In the genomic region with DNA sequence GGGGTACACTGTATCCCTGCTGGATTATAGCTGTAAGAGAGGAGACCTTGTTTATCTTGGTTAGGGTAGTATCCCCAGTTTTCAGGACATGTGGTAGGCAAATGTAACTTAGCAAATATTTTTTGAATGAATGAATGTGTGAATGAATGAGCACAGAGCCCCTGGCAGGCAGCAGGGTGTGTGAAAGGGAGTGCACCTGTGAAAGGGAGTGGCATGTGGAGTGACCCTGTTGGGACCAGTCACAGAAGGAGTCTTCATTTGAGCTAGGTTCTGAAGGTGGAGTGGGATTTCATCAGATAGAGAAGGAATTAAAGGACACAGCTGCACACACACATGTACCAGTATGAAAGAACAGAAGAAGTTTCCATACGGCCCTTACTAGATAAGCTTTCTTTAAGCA, we compare ENCODE assay signal across 27 cellular contexts. TPM values are rescaled to one million over a fixed set of nuclear protein-coding genes. Genes with fewer than 3 reads are reported as not detected.
DNase-seq lines count a peak whose midpoint lies in the region; ATAC-seq and TF ChIP-seq lines count a peak whose summit lies in the region.
"Had no signal": no experiment of that assay in that cellular context is flagged by ENCODE, and none has a peak within 500 bp of the region (broad histone marks: within the 10 kb centered on the region; RNA-seq: fewer than 3 reads in every experiment).

No MANE protein-coding gene starts in this region.

- DNase-seq in activated CD4-positive, alpha-beta T cell treated with anti-CD3 and anti-CD28 coated beads, Interleukin-2, amount 10 ng/mL, durations not matched to agents 24 days and 14 days = peak; percentile 54
- no peak for DNase-seq in activated CD4-positive, alpha-beta T cell treated with anti-CD3 and anti-CD28 coated beads, Interleukin-2, amount 50 U/mL, for 1 hour
- DNase-seq in CD8-positive, alpha-beta T cell = no peak
- DNase-seq in WTC11 (ENCODE audit: low spot score) = no peak
- peak; percentile 16 to 34 for DNase-seq in left colon
- no peak for DNase-seq in cerebellum (ENCODE audit: low spot score)
- DNase-seq in NCI-H345 treated with DMSO at 0.1 percent for 48 hours (lab: John Stamatoyannopoulos, UW; ENCODE audit: unreplicated experiment) = no peak
- DNase-seq: 8988T; activated CD4-positive, alpha-beta T cell treated with anti-CD3 and anti-CD28 coated beads for 48 hours; activated naive CD4-positive, alpha-beta T cell treated with anti-CD3 and anti-CD28 coated beads, Interleukin-2, amount 50 U/mL, for 16 hours; anterior cingulate cortex; H9; immature natural killer cell; NCI-H2029; NCI-H524 treated with DMSO at 0.1 percent for 48 hours; SHP77; testis had no signal

- H3K9me3 Mint-ChIP-seq in activated CD4-positive, alpha-beta T cell treated with anti-CD3 and anti-CD28 coated beads, Interleukin-2, amount 10 ng/mL, durations not matched to agents 24 days and 14 days = no peaks in the 10 kb centered on the region
- H3K9me3 Mint-ChIP-seq in CD8-positive, alpha-beta T cell = no peaks in the 10 kb centered on the region
- no peaks in the 10 kb centered on the region for H3K9me3 Mint-ChIP-seq in WTC11
- H3K9me3 Mint-ChIP-seq: activated T-helper 1 cell treated with anti-CD3 and anti-CD28 coated beads, Interleukin-12 subunit alpha, Interleukin-12 subunit beta, Interleukin-2, Interleukin-4 antibody, amounts not matched to agents 30 ng/mL and 10 ng/mL and 1 ng/mL, durations not matched to agents 14 hours and 24 hours and 36 hours; H9; immature natural killer cell; stimulated activated naive CD8-positive, alpha-beta T cell treated with anti-CD3 and anti-CD28 coated beads, Interleukin-15, Interleukin-2, amounts not matched to agents 100 ng/mL and 50 ng/mL, for 24 hours; T-helper 2 cell treated with Interferon-gamma antibody and Interleukin-4, amounts not matched to agents 5 μg/mL and 100 μg/mL, for 36 hours had no signal

- TF ChIP-seq CTCF in CD8-positive, alpha-beta T cell (IDR thresholded peaks at IDR 0.05) = no peak
- TF ChIP-seq CTCF in WTC11 (IDR thresholded peaks at IDR 0.05) = no peak

- CTCF ChIA-PET in CD8-positive, alpha-beta T cell (lab: Charles Lee) = interaction anchor here (0.8 to 1.5 kb wide), 2 partner anchors 12 to 125 kb away, joined by 3 to 5 read pairs; no protein-coding TSS in a partner anchor
- CTCF ChIA-PET in WTC11 (lab: Charles Lee) = interaction anchor here (2.2 kb wide), 1 partner anchor 14 kb away, joined by 16 read pairs; no protein-coding TSS in a partner anchor

- no peaks in the 10 kb centered on the region for H3K36me3 ChIP-seq in CD8-positive, alpha-beta T cell (ENCODE audit: insufficient read depth, low read length)
- H3K36me3 ChIP-seq: breast epithelium had no signal

- no peaks in the 10 kb centered on the region for H3K27me3 Mint-ChIP-seq in activated CD4-positive, alpha-beta T cell treated with anti-CD3 and anti-CD28 coated beads, Interleukin-2, amount 10 ng/mL, durations not matched to agents 24 days and 14 days
- H3K27me3 Mint-ChIP-seq in CD8-positive, alpha-beta T cell (ENCODE audit: low read depth) = no peaks in the 10 kb centered on the region
- H3K27me3 Mint-ChIP-seq in WTC11 (ENCODE audit: low read depth) = no peaks in the 10 kb centered on the region
- H3K27me3 Mint-ChIP-seq: stimulated activated naive CD8-positive, alpha-beta T cell treated with anti-CD3 and anti-CD28 coated beads, Interleukin-15, Interleukin-2, amounts not matched to agents 100 ng/mL and 50 ng/mL, for 24 hours had no signal

- H3K27ac Mint-ChIP-seq in activated CD4-positive, alpha-beta T cell treated with anti-CD3 and anti-CD28 coated beads, Interleukin-2, amount 10 ng/mL, durations not matched to agents 24 days and 14 days = no peak overlapping the region
- peak overlapping the region; percentile 19 for H3K27ac Mint-ChIP-seq in CD8-positive, alpha-beta T cell
- peak overlapping the region; percentile 42 for H3K27ac Mint-ChIP-seq in WTC11
- H3K27ac Mint-ChIP-seq: activated T-helper 1 cell treated with anti-CD3 and anti-CD28 coated beads, Interleukin-12 subunit alpha, Interleukin-12 subunit beta, Interleukin-2, Interleukin-4 antibody, amounts not matched to agents 30 ng/mL and 10 ng/mL and 1 ng/mL, durations not matched to agents 14 hours and 24 hours and 36 hours; stimulated activated naive CD8-positive, alpha-beta T cell treated with anti-CD3 and anti-CD28 coated beads, Interleukin-15, Interleukin-2, amounts not matched to agents 100 ng/mL and 50 ng/mL, for 24 hours; T-helper 2 cell treated with Interferon-gamma antibody and Interleukin-4, amounts not matched to agents 5 μg/mL and 100 μg/mL, for 36 hours had no signal

- intact Hi-C loops in activated CD4-positive, alpha-beta T cell treated with anti-CD3 and anti-CD28 coated beads, Interleukin-2, amount 10 ng/mL, durations not matched to agents 24 days and 14 days (cut with micrococcal nuclease) = no loop called here
- intact Hi-C loops in CD8-positive, alpha-beta T cell (cut with DNase I, micrococcal nuclease) = no loop called here
- intact Hi-C loops in left colon (cut with DNase I, micrococcal nuclease) = no loop called here

- ATAC-seq in CD8-positive, alpha-beta T cell = no peak
- ATAC-seq in WTC11 = no peak
- peak; percentile 23 for ATAC-seq in left colon
- no peak for ATAC-seq in GM18858 (IDR thresholded peaks at IDR 0.05; ENCODE audit: unreplicated experiment)

- peaks cover 29% of the 10 kb centered on the region for H3K4me1 ChIP-seq in CD8-positive, alpha-beta T cell (ENCODE audit: insufficient read depth, low read length)
- H3K4me1 ChIP-seq: breast epithelium had no signal

- peaks cover 24% of the 10 kb centered on the region for H3K36me3 Mint-ChIP-seq in activated CD4-positive, alpha-beta T cell treated with anti-CD3 and anti-CD28 coated beads, Interleukin-2, amount 10 ng/mL, durations not matched to agents 24 days and 14 days (ENCODE audit: low read depth)
- peaks cover 2% of the 10 kb centered on the region for H3K36me3 Mint-ChIP-seq in CD8-positive, alpha-beta T cell
- no peaks in the 10 kb centered on the region for H3K36me3 Mint-ChIP-seq in WTC11
- H3K36me3 Mint-ChIP-seq: immature natural killer cell had no signal

- no peaks in the 10 kb centered on the region for H3K9me3 ChIP-seq in CD8-positive, alpha-beta T cell (ENCODE audit: low read length)
- H3K9me3 ChIP-seq: breast epithelium, testis had no signal

- H3K27me3 ChIP-seq in CD8-positive, alpha-beta T cell (ENCODE audit: insufficient read depth, low read length) = no peaks in the 10 kb centered on the region
- H3K27me3 ChIP-seq: breast epithelium, testis had no signal

- H3K4me3 ChIP-seq in CD8-positive, alpha-beta T cell (ENCODE audit: low read depth, low read length) = no peak overlapping the region
- H3K4me3 ChIP-seq: breast epithelium, smooth muscle cell, testis had no signal

- peak overlapping the region; percentile 2 for H3K4me3 Mint-ChIP-seq in activated CD4-positive, alpha-beta T cell treated with anti-CD3 and anti-CD28 coated beads, Interleukin-2, amount 10 ng/mL, durations not matched to agents 24 days and 14 days
- H3K4me3 Mint-ChIP-seq in CD8-positive, alpha-beta T cell = no peak overlapping the region
- no peak overlapping the region for H3K4me3 Mint-ChIP-seq in WTC11
- H3K4me3 Mint-ChIP-seq: activated T-helper 1 cell treated with anti-CD3 and anti-CD28 coated beads, Interleukin-12 subunit alpha, Interleukin-12 subunit beta, Interleukin-2, Interleukin-4 antibody, amounts not matched to agents 30 ng/mL and 10 ng/mL and 1 ng/mL, durations not matched to agents 14 hours and 24 hours and 36 hours; H9; immature natural killer cell; stimulated activated naive CD8-positive, alpha-beta T cell treated with anti-CD3 and anti-CD28 coated beads, Interleukin-15, Interleukin-2, amounts not matched to agents 100 ng/mL and 50 ng/mL, for 24 hours; T-helper 2 cell treated with Interferon-gamma antibody and Interleukin-4, amounts not matched to agents 5 μg/mL and 100 μg/mL, for 36 hours had no signal

- POLR2A ChIA-PET in CD8-positive, alpha-beta T cell (lab: Charles Lee) = no interaction called here
- POLR2A ChIA-PET in WTC11 (lab: Charles Lee) = interaction anchor here (0.5 kb wide), 1 partner anchor 222 kb away, joined by 3 read pairs; no protein-coding TSS in a partner anchor

- H3K4me1 Mint-ChIP-seq in activated CD4-positive, alpha-beta T cell treated with anti-CD3 and anti-CD28 coated beads, Interleukin-2, amount 10 ng/mL, durations not matched to agents 24 days and 14 days = peaks cover 62% of the 10 kb centered on the region
- H3K4me1 Mint-ChIP-seq in CD8-positive, alpha-beta T cell (ENCODE audit: low read depth) = peaks cover 69% of the 10 kb centered on the region
- peaks cover 39% of the 10 kb centered on the region for H3K4me1 Mint-ChIP-seq in WTC11

- no peak overlapping the region for H3K27ac ChIP-seq in CD8-positive, alpha-beta T cell (ENCODE audit: low read depth, low read length)
- H3K27ac ChIP-seq: breast epithelium, C4-2B, HL-60, KMS-11, parathyroid adenoma, testis had no signal

TF ChIP-seq in WTC11, 78 proteins besides CTCF, POLR2A, EP300 and RAD21 (continues in another document):
- TF ChIP-seq TCF7 (CRISPR knock-in tag; IDR thresholded peaks at IDR 0.05; ENCODE audit: low read depth) (no peak), SMAD3 (CRISPR knock-in tag; IDR thresholded peaks at IDR 0.05; ENCODE audit: borderline replicate concordance) (no peak), FOXP1 (CRISPR knock-in tag; IDR thresholded peaks at IDR 0.05; ENCODE audit: borderline replicate concordance) (no peak), TP53 (CRISPR knock-in tag; IDR thresholded peaks at IDR 0.05) (no peak), ZNF121 (CRISPR knock-in tag; IDR thresholded peaks at IDR 0.05) (no peak)
- TF ChIP-seq, protein P1, sequence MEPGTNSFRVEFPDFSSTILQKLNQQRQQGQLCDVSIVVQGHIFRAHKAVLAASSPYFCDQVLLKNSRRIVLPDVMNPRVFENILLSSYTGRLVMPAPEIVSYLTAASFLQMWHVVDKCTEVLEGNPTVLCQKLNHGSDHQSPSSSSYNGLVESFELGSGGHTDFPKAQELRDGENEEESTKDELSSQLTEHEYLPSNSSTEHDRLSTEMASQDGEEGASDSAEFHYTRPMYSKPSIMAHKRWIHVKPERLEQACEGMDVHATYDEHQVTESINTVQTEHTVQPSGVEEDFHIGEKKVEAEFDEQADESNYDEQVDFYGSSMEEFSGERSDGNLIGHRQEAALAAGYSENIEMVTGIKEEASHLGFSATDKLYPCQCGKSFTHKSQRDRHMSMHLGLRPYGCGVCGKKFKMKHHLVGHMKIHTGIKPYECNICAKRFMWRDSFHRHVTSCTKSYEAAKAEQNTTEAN (CRISPR knock-in tag; IDR thresholded peaks at IDR 0.05) = no peak

RNA-seq across cellular contexts. Expression of a gene that starts 4.9 kb away (rescaled TPM):
- 21.5 and 23.2 TPM in 2 replicates for total RNA-seq in activated CD4-positive, alpha-beta T cell treated with anti-CD3 and anti-CD28 coated beads, Interleukin-2, amount 10 ng/mL, durations not matched to agents 24 days and 14 days
- total RNA-seq in CD8-positive, alpha-beta T cell = 10 to 100 TPM; 21.2 to 21.8 TPM
- total RNA-seq in WTC11 (2021) = 27.6 to 29.0 TPM (median 28.3 TPM) in 3 replicates
- 10 to 100 TPM; 47.4 to 48.4 TPM for total RNA-seq in left colon
- total RNA-seq in cerebellum = 43.3 TPM

Comparison
In these comparisons a context has a peak if more than half of its experiments do, and no peak if none do; other contexts are left out.
1. DNase-seq: peak in activated CD4-positive, alpha-beta T cell treated with anti-CD3 and anti-CD28 coated beads, Interleukin-2, amount 10 ng/mL, durations not matched to agents 24 days and 14 days (single experiment) and left colon (2 of 2); none in activated CD4-positive, alpha-beta T cell treated with anti-CD3 and anti-CD28 coated beads, Interleukin-2, amount 50 U/mL, for 1 hour (single experiment), CD8-positive, alpha-beta T cell (0 of 7), WTC11 (single experiment), cerebellum (single experiment) and NCI-H345 treated with DMSO at 0.1 percent for 48 hours (single experiment).